ENCODE assay signal across 15 cellular contexts in the genomic region with DNA sequence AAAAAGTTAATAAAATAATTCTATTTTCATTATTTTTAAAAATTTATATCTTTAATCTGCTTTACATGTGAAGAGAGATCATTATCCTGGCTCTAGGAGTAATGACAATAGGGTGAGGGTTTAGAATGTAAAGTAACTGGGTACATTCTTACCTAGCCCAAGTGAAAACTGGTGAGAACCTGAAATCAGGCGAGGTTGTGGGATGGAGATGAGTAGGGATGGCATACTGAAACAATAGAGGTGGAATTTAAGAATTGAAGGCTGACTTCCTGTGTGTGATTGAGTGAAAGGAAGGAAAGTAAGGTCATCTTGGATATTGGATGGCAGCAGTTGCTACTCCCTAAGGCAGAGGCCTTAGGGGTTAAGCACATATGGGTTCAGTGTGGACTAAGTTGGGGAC.
DNase-seq lines count a peak whose midpoint lies in the region; ATAC-seq, FAIRE-seq and TF ChIP-seq lines count a peak whose summit lies in the region.
"Had no signal": no experiment of that assay in that cellular context is flagged by ENCODE, and none has a peak within 500 bp of the region (broad histone marks: within the 10 kb centered on the region; RNA-seq: fewer than 3 reads in every experiment).

No MANE protein-coding gene starts in this region.

- H3K4me1 Mint-ChIP-seq in WTC11, result peaks cover 15% of the 10 kb centered on the region
- H3K4me1 Mint-ChIP-seq: CD4-positive, CD25-positive, alpha-beta regulatory T cell; CD8-positive, alpha-beta memory T cell had no signal

- no peaks in the 10 kb centered on the region for H3K27me3 ChIP-seq in Karpas-422 (ENCODE audit: low read length)
- H3K27me3 ChIP-seq in keratinocyte (ENCODE audit: control insufficient read depth, extremely low read depth, insufficient read depth, low read length), result no peaks in the 10 kb centered on the region
- no peaks in the 10 kb centered on the region for H3K27me3 ChIP-seq in hepatocyte
- H3K27me3 ChIP-seq: BE2C had no signal

- H3K27ac Mint-ChIP-seq in WTC11, result peak overlapping the region; percentile 79
- H3K27ac Mint-ChIP-seq: CD4-positive, CD25-positive, alpha-beta regulatory T cell had no signal

- peaks cover 3% of the 10 kb centered on the region; the same call in 1 of the 2 replicates for H3K36me3 Mint-ChIP-seq in WTC11
- H3K36me3 Mint-ChIP-seq: CD4-positive, CD25-positive, alpha-beta regulatory T cell; CD8-positive, alpha-beta memory T cell had no signal

- H3K9me3 Mint-ChIP-seq in WTC11, result peaks cover 4% of the 10 kb centered on the region; the same call in 1 of the 2 replicates

- no peaks in the 10 kb centered on the region for H3K27me3 Mint-ChIP-seq in WTC11 (ENCODE audit: low read depth)
- H3K27me3 Mint-ChIP-seq: CD4-positive, CD25-positive, alpha-beta regulatory T cell; CD8-positive, alpha-beta memory T cell had no signal

- 83% methylated on average over 1 of the region's 1 CpG for WGBS in hepatocyte (ENCODE audit: low lambda C conversion rate, missing lambda C conversion rate)

- CTCF ChIA-PET in WTC11 (lab: Charles Lee), result no interaction called here

- dilution Hi-C loops in keratinocyte (cut with MboI; ENCODE audit: extremely low pct_ligation_motif_present, low sequenced_read_pairs), result no loop called here

- H3K36me3 ChIP-seq in Karpas-422 (ENCODE audit: insufficient read depth, low read length) (no peaks in the 10 kb centered on the region), keratinocyte (ENCODE audit: control insufficient read depth in 2 of 2, extremely low read depth in 1 of 2, insufficient read depth in 2 of 2, low read length in 2 of 2) (no peaks in the 10 kb centered on the region), hepatocyte (replicated peaks; ENCODE audit: insufficient read depth, low read depth) (no peaks in the 10 kb centered on the region)
- H3K36me3 ChIP-seq: BE2C had no signal

- POLR2A ChIA-PET in WTC11 (lab: Charles Lee), result no interaction called here

- H3K9me2 ChIP-seq in Karpas-422 (replicated peaks; ENCODE audit: insufficient read depth, low read length), result no peaks in the 10 kb centered on the region
- H3K9me2 ChIP-seq in hepatocyte (replicated peaks; ENCODE audit: insufficient read depth), result no peaks in the 10 kb centered on the region

- H4K20me1 ChIP-seq in Karpas-422 (ENCODE audit: insufficient read depth, low read depth, low read length) (no peaks in the 10 kb centered on the region), keratinocyte (ENCODE audit: control insufficient read depth, extremely low read depth, insufficient read depth, low read length) (no peaks in the 10 kb centered on the region), hepatocyte (ENCODE audit: insufficient read depth, poor library complexity, severe bottlenecking) (no peaks in the 10 kb centered on the region)

- peak; percentile 5 for FAIRE-seq in keratinocyte (lab: Jason Lieb, UNC)
- FAIRE-seq: GM12891, GM19239, H54 had no signal

- no peaks in the 10 kb centered on the region for H3K9me1 ChIP-seq in keratinocyte (ENCODE audit: control insufficient read depth, extremely low read depth, insufficient read depth, low read length)

- H3K4me3 Mint-ChIP-seq in WTC11, result no peak overlapping the region
- H3K4me3 Mint-ChIP-seq: CD4-positive, CD25-positive, alpha-beta regulatory T cell; CD8-positive, alpha-beta memory T cell had no signal

- no peak for TF ChIP-seq CTCF in WTC11 (IDR thresholded peaks at IDR 0.05)
- TF ChIP-seq CTCF in keratinocyte (optimal IDR thresholded peaks at IDR 0.05 in 1 of 3, IDR thresholded peaks at IDR 0.05 in 1 of 3, conservative IDR thresholded peaks at IDR 0.05 in 1 of 3; ENCODE audit: extremely low read depth in 1 of 3, insufficient read depth in 2 of 3, low read length in 3 of 3), result no peak
- no peak for TF ChIP-seq CTCF in hepatocyte (IDR thresholded peaks at IDR 0.05; ENCODE audit: poor library complexity)

- no peaks in the 10 kb centered on the region for H3K9me3 ChIP-seq in Karpas-422 (ENCODE audit: low read length)
- no peaks in the 10 kb centered on the region for H3K9me3 ChIP-seq in keratinocyte (ENCODE audit: control insufficient read depth, low read depth, low read length)
- H3K9me3 ChIP-seq in hepatocyte (ENCODE audit: low read depth), result no peaks in the 10 kb centered on the region
- H3K9me3 ChIP-seq: BE2C had no signal

- DNase-seq in Karpas-422 (no peak), WTC11 (ENCODE audit: low spot score) (no peak), keratinocyte (ENCODE audit: low read depth, low spot score) (no peak), hepatocyte (ENCODE audit: low spot score) (no peak), NCI-H2081 (lab: John Stamatoyannopoulos, UW) (no peak), substantia nigra (lab: John Stamatoyannopoulos, UW) (no peak)
- DNase-seq: ACHN; BE2C; C1 segment of cervical spinal cord; CD4-positive, CD25-positive, alpha-beta regulatory T cell; CD8-positive, alpha-beta memory T cell; DMS 273 treated with DMSO at 0.1 percent for 48 hours had no signal

- H3K4me2 ChIP-seq in Karpas-422 (ENCODE audit: low read depth, low read length, poor library complexity, severe bottlenecking) (peak overlapping the region; percentile 12), keratinocyte (ENCODE audit: control insufficient read depth, extremely low read depth, insufficient read depth, low read depth, low read length) (no peak overlapping the region), hepatocyte (no peak overlapping the region)

- no peak overlapping the region for H2AFZ ChIP-seq in Karpas-422 (ENCODE audit: low read length)
- H2AFZ ChIP-seq in keratinocyte (ENCODE audit: control insufficient read depth, low read length), result no peak overlapping the region
- H2AFZ ChIP-seq in hepatocyte, result no peak overlapping the region

- H3K79me2 ChIP-seq in Karpas-422 (ENCODE audit: low read length) (peaks cover 65% of the 10 kb centered on the region), keratinocyte (ENCODE audit: control insufficient read depth, insufficient read depth, low read length) (no peaks in the 10 kb centered on the region), hepatocyte (no peaks in the 10 kb centered on the region)

- peak; percentile 93 for ATAC-seq in WTC11

- H3K4me3 ChIP-seq in Karpas-422 (ENCODE audit: low read length), result 0 out of 2 replicates have a peak overlapping the region, but pooled peaks have one; percentile 29
- no peak overlapping the region for H3K4me3 ChIP-seq in keratinocyte (ENCODE audit: control insufficient read depth in 2 of 3, extremely low read depth in 1 of 3, insufficient read depth in 2 of 3, low read depth in 1 of 3, low read length in 3 of 3)
- H3K4me3 ChIP-seq in hepatocyte, result no peak overlapping the region

- peaks cover 59% of the 10 kb centered on the region for H3K4me1 ChIP-seq in Karpas-422 (ENCODE audit: low read length)
- no peaks in the 10 kb centered on the region for H3K4me1 ChIP-seq in keratinocyte (ENCODE audit: control insufficient read depth, extremely low read depth, insufficient read depth, low read length)
- H3K4me1 ChIP-seq in hepatocyte (ENCODE audit: insufficient read depth), result no peaks in the 10 kb centered on the region
- H3K4me1 ChIP-seq: BE2C had no signal

- H3K9ac ChIP-seq in Karpas-422 (ENCODE audit: low read length) (no peak overlapping the region), keratinocyte (ENCODE audit: control insufficient read depth, extremely low read depth, insufficient read depth, low read length) (no peak overlapping the region)

- H3K27ac ChIP-seq in Karpas-422 (ENCODE audit: low read length), result peak overlapping the region; percentile 62
- no peak overlapping the region for H3K27ac ChIP-seq in keratinocyte (ENCODE audit: control insufficient read depth, insufficient read depth, low read length)
- H3K27ac ChIP-seq in hepatocyte, result no peak overlapping the region
- H3K27ac ChIP-seq in substantia nigra (ENCODE audit: low read depth, low read length, poor library complexity, severe bottlenecking), result no peak overlapping the region

TF ChIP-seq in WTC11, 78 proteins besides CTCF, POLR2A, EP300 and RAD21 (continues in another document):
- TF ChIP-seq, protein P1, sequence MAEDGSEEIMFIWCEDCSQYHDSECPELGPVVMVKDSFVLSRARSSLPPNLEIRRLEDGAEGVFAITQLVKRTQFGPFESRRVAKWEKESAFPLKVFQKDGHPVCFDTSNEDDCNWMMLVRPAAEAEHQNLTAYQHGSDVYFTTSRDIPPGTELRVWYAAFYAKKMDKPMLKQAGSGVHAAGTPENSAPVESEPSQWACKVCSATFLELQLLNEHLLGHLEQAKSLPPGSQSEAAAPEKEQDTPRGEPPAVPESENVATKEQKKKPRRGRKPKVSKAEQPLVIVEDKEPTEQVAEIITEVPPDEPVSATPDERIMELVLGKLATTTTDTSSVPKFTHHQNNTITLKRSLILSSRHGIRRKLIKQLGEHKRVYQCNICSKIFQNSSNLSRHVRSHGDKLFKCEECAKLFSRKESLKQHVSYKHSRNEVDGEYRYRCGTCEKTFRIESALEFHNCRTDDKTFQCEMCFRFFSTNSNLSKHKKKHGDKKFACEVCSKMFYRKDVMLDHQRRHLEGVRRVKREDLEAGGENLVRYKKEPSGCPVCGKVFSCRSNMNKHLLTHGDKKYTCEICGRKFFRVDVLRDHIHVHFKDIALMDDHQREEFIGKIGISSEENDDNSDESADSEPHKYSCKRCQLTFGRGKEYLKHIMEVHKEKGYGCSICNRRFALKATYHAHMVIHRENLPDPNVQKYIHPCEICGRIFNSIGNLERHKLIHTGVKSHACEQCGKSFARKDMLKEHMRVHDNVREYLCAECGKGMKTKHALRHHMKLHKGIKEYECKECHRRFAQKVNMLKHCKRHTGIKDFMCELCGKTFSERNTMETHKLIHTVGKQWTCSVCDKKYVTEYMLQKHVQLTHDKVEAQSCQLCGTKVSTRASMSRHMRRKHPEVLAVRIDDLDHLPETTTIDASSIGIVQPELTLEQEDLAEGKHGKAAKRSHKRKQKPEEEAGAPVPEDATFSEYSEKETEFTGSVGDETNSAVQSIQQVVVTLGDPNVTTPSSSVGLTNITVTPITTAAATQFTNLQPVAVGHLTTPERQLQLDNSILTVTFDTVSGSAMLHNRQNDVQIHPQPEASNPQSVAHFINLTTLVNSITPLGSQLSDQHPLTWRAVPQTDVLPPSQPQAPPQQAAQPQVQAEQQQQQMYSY (CRISPR knock-in tag; IDR thresholded peaks at IDR 0.05), result no peak
- TF ChIP-seq CREB1 (CRISPR knock-in tag; IDR thresholded peaks at IDR 0.05) (no peak), ZNF416 (CRISPR knock-in tag; IDR thresholded peaks at IDR 0.05) (no peak)
